15 cellular contexts compared by ENCODE assay signal in the genomic region with DNA sequence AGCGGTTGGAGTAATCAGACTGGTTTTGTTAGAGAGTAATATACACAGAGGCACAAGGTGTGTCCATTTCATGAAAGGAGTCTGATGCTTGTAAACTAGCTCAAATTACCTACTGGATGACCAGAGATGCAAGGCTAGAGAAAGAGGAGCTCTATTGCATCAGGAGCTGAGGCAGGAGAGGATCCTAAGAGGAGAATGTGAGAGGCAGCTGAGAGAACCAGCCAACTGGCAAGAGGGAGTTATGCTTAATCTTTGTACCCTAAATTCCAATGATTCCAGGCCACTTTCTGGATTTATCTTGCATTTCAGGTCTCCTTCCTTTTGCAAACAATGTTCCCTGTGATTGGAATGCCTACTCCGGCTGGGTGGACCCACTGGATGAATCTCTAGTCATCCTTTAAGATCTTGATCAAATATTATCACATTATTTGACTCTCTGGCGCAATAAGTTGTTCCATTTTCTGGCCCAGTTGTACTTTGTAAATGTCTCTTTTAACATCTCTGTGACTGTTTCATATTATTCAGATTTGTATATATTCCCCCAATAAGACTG. TPM values are rescaled to one million over a fixed set of nuclear protein-coding genes. Genes with fewer than 3 reads are reported as not detected.
DNase-seq lines count a peak whose midpoint lies in the region; ATAC-seq and TF ChIP-seq lines count a peak whose summit lies in the region.
"Had no signal": no experiment of that assay in that cellular context is flagged by ENCODE, and none has a peak within 500 bp of the region (broad histone marks: within the 10 kb centered on the region; RNA-seq: fewer than 3 reads in every experiment).

No MANE protein-coding gene starts in this region.

- no peaks in the 10 kb centered on the region for H3K9me2 ChIP-seq in SK-N-SH

- H3K9me3 ChIP-seq in SK-N-SH: no peaks in the 10 kb centered on the region
- no peaks in the 10 kb centered on the region for H3K9me3 ChIP-seq in upper lobe of right lung
- H3K9me3 ChIP-seq: lower lobe of right lung, ovary had no signal

- H2AFZ ChIP-seq in SK-N-SH (ENCODE audit: low read depth): no peak overlapping the region

- no peaks in the 10 kb centered on the region for H3K27me3 ChIP-seq in SK-N-SH (ENCODE audit: insufficient read depth)
- no peaks in the 10 kb centered on the region for H3K27me3 ChIP-seq in upper lobe of right lung
- H3K27me3 ChIP-seq: ovary had no signal

- TF ChIP-seq CTCF in SK-N-SH (IDR thresholded peaks at IDR 0.05) (no peak), upper lobe of right lung (IDR thresholded peaks at IDR 0.05) (no peak)

- H3K4me2 ChIP-seq in SK-N-SH: no peak overlapping the region

- H3K4me3 ChIP-seq in SK-N-SH (ENCODE audit: low read depth in 2 of 2, low read length in 1 of 2): no peak overlapping the region
- H3K4me3 ChIP-seq in upper lobe of right lung: no peak overlapping the region
- H3K4me3 ChIP-seq: lower lobe of right lung, ovary had no signal

- no peaks in the 10 kb centered on the region for H4K20me1 ChIP-seq in SK-N-SH (ENCODE audit: insufficient read depth)

- no peak overlapping the region for H3K9ac ChIP-seq in SK-N-SH

- H3K36me3 ChIP-seq in SK-N-SH (replicated peaks in 1 of 2; ENCODE audit: control insufficient read depth in 1 of 2, insufficient read depth in 2 of 2, low read length in 1 of 2) (no peaks in the 10 kb centered on the region), upper lobe of right lung (no peaks in the 10 kb centered on the region)
- H3K36me3 ChIP-seq: lower lobe of right lung, ovary had no signal

- intact Hi-C loops in left colon (cut with DNase I, micrococcal nuclease): no loop called here
- intact Hi-C loops in upper lobe of right lung (cut with DNase I): no loop called here

- 88% methylated on average over 3 of the region's 3 CpGs for WGBS in SK-N-SH (ENCODE audit: low lambda C conversion rate)

- no peaks in the 10 kb centered on the region for H3F3A ChIP-seq in SK-N-SH (replicated peaks; ENCODE audit: insufficient read depth)

- no peaks in the 10 kb centered on the region for H3K79me2 ChIP-seq in SK-N-SH (ENCODE audit: insufficient read depth)

- no peak overlapping the region for H3K27ac ChIP-seq in SK-N-SH (ENCODE audit: low read depth in 2 of 2, low read length in 1 of 2)
- peak overlapping the region; percentile 7 for H3K27ac ChIP-seq in upper lobe of right lung
- H3K27ac ChIP-seq: lower lobe of right lung, ovary had no signal

- TF ChIP-seq EP300 in SK-N-SH (IDR thresholded peaks at IDR 0.05; ENCODE audit: borderline replicate concordance in 1 of 2, low read depth in 1 of 2, low read length in 1 of 2): no peak

- DNase-seq in SK-N-SH: no peak
- DNase-seq in SW480 (ENCODE audit: low spot score): peak; percentile 62
- no peak for DNase-seq in left colon
- no peak for DNase-seq in upper lobe of right lung
- no peak for DNase-seq in NOMO-1 treated with DMSO at 0.1 percent for 48 hours (lab: John Stamatoyannopoulos, UW; ENCODE audit: unreplicated experiment)
- DNase-seq in OCI-M1 (lab: John Stamatoyannopoulos, UW): no peak
- DNase-seq: anterior cingulate cortex; effector CD8-positive, alpha-beta T cell; head of caudate nucleus; lower lobe of right lung; NCI-H82; ovary; stimulated activated CD8-positive, alpha-beta memory T cell treated with anti-CD3 and anti-CD28 coated beads, Interleukin-4, amount 100 ng/mL, for 48 hours had no signal

- H3K4me1 ChIP-seq in SK-N-SH (ENCODE audit: control insufficient read depth in 1 of 2, insufficient read depth in 2 of 2, low read depth in 1 of 2, low read length in 1 of 2): no peaks in the 10 kb centered on the region
- peaks cover 10% of the 10 kb centered on the region for H3K4me1 ChIP-seq in upper lobe of right lung

- no peak for TF ChIP-seq RAD21 in SK-N-SH (IDR thresholded peaks at IDR 0.05; ENCODE audit: low read length)

- CTCF ChIA-PET in SK-N-SH (lab: Yijun Ruan, JAX): interaction anchor here (1.0 kb wide), 1 partner anchor 10 kb away, joined by 5 read pairs; no protein-coding TSS in a partner anchor

- ATAC-seq in SK-N-SH treated with all-trans-retinoic acid at 6 μM for 48 hours (no peak; the same call in 2 of the 3 replicates), left colon (peak; percentile 58), upper lobe of right lung (peak; percentile 49), GM21723 (IDR thresholded peaks at IDR 0.05; ENCODE audit: unreplicated experiment) (no peak)

- POLR2A ChIA-PET in SK-N-SH (lab: Yijun Ruan, JAX): no interaction called here

TF ChIP-seq in SK-N-SH treated with all-trans-retinoic acid at 6 μM for 48 hours, 23 proteins besides CTCF, POLR2A, EP300 and RAD21:
- TF ChIP-seq ISL1 (CRISPR knock-in tag; IDR thresholded peaks at IDR 0.05) (0 out of 2 replicates have a peak, but pooled peaks have one; percentile 13), ESRRG (CRISPR knock-in tag; IDR thresholded peaks at IDR 0.05) (no peak)
TF ChIP-seq in SK-N-SH treated with all-trans-retinoic acid at 6 μM for 48 hours: peak in this region for 1.

TF ChIP-seq in SK-N-SH, 30 proteins besides CTCF, POLR2A, EP300 and RAD21:
- no peak for TF ChIP-seq FOSL2 (IDR thresholded peaks at IDR 0.05; ENCODE audit: borderline replicate concordance, low read depth)
- TF ChIP-seq EZH2phosphoT487 (IDR thresholded peaks at IDR 0.05; ENCODE audit: borderline replicate concordance, low read depth): no peak
- TF ChIP-seq SIN3A (IDR thresholded peaks at IDR 0.05; ENCODE audit: borderline replicate concordance, low read depth, low read length): no peak
- no peak for TF ChIP-seq TEAD4 (IDR thresholded peaks at IDR 0.05; ENCODE audit: borderline replicate concordance, insufficient read depth)
- TF ChIP-seq POLR2AphosphoS5 (IDR thresholded peaks at IDR 0.05; ENCODE audit: low read depth, low read length): no peak
- no peak for TF ChIP-seq SMC3 (IDR thresholded peaks at IDR 0.05; ENCODE audit: low read depth, low read length)
- TF ChIP-seq ELF1 (IDR thresholded peaks at IDR 0.05): no peak
- TF ChIP-seq, protein P1, sequence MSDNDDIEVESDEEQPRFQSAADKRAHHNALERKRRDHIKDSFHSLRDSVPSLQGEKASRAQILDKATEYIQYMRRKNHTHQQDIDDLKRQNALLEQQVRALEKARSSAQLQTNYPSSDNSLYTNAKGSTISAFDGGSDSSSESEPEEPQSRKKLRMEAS (IDR thresholded peaks at IDR 0.05; ENCODE audit: low read depth): no peak
- TF ChIP-seq MXI1 (IDR thresholded peaks at IDR 0.05; ENCODE audit: low read depth, low read length): no peak
- TF ChIP-seq FOXJ3 (CRISPR knock-in tag; IDR thresholded peaks at IDR 0.05): no peak
- no peak for TF ChIP-seq TCF12 (IDR thresholded peaks at IDR 0.05)
- TF ChIP-seq, protein P2, sequence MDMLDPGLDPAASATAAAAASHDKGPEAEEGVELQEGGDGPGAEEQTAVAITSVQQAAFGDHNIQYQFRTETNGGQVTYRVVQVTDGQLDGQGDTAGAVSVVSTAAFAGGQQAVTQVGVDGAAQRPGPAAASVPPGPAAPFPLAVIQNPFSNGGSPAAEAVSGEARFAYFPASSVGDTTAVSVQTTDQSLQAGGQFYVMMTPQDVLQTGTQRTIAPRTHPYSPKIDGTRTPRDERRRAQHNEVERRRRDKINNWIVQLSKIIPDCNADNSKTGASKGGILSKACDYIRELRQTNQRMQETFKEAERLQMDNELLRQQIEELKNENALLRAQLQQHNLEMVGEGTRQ (IDR thresholded peaks at IDR 0.05; ENCODE audit: borderline replicate concordance, low read depth, low read length): no peak
- TF ChIP-seq NFIC (IDR thresholded peaks at IDR 0.05; ENCODE audit: borderline replicate concordance): no peak
- TF ChIP-seq RFX5 (IDR thresholded peaks at IDR 0.05; ENCODE audit: low read length): no peak
- TF ChIP-seq, protein P3, sequence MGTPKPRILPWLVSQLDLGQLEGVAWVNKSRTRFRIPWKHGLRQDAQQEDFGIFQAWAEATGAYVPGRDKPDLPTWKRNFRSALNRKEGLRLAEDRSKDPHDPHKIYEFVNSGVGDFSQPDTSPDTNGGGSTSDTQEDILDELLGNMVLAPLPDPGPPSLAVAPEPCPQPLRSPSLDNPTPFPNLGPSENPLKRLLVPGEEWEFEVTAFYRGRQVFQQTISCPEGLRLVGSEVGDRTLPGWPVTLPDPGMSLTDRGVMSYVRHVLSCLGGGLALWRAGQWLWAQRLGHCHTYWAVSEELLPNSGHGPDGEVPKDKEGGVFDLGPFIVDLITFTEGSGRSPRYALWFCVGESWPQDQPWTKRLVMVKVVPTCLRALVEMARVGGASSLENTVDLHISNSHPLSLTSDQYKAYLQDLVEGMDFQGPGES (IDR thresholded peaks at IDR 0.05; ENCODE audit: low read depth, low read length): no peak
- TF ChIP-seq RCOR1 (IDR thresholded peaks at IDR 0.05; ENCODE audit: low read length): no peak

RNA-seq across cellular contexts. Expression of a gene that starts 57.5 kb away (rescaled TPM):
- 23.3 and 28.0 TPM in 2 replicates for polyA plus RNA-seq in SK-N-SH (2012; rRNA removed)
- 35.0 and 38.0 TPM in 2 replicates for polyA plus RNA-seq in SK-N-SH (2012; cell fraction: cytosol; rRNA removed)
- 18.9 and 52.4 TPM in 2 replicates for polyA plus RNA-seq in SK-N-SH (2012; cell fraction: nucleus; rRNA removed)
- total RNA-seq in left colon (10 to 100 TPM; 40.6 to 46.6 TPM), upper lobe of right lung (149 TPM)

Comparison
In these comparisons a context has a peak if more than half of its experiments do, and no peak if none do; other contexts are left out.
1. ATAC-seq: peak in left colon (single experiment) and upper lobe of right lung (single experiment); none in SK-N-SH treated with all-trans-retinoic acid at 6 μM for 48 hours (single experiment) and GM21723 (single experiment).